23 cellular contexts compared by ENCODE assay signal in the genomic region with DNA sequence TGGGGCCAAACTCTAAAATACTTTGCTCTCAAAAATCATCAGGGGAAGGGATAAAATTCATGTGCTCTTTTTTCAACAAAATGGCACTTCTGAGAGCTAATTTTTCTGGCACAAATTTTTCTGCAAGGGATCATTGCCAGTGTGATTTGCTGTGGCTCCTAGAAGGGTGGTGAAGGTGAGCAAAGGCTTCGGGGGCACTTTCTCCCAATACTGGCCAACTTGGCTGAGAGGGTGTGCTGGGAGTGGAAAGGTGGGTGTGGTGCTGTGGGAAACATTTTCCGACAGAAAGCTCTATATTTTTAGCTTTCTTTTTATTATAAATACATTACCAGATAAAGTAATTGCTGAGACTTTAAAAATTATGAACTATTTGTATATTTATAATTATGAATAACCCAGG. TPM values are rescaled to one million over a fixed set of nuclear protein-coding genes. Genes with fewer than 3 reads are reported as not detected.
DNase-seq lines count a peak whose midpoint lies in the region; ATAC-seq, FAIRE-seq and TF ChIP-seq lines count a peak whose summit lies in the region.
"Had no signal": no experiment of that assay in that cellular context is flagged by ENCODE, and none has a peak within 500 bp of the region (broad histone marks: within the 10 kb centered on the region; RNA-seq: fewer than 3 reads in every experiment).

No MANE protein-coding gene starts in this region.

- BruUV-seq in K562 (replicated peaks; lab: Mats Ljungman, UMichigan): no TSS peak

- H3K27ac ChIP-seq in K562 (ENCODE audit: extremely low read depth, low read depth, low read length) (no peak overlapping the region), psoas muscle (peak overlapping the region; percentile 95), transverse colon (peak overlapping the region in 3 of 4 donors; percentile 42 to 77 (median 56))
- H3K27ac ChIP-seq: GM23248 had no signal

- 29% methylated on average over 2 of the region's 2 CpGs for WGBS in K562 (ENCODE audit: insufficient coverage, low coverage, missing lambda C conversion rate)
- WGBS in psoas muscle, 3 donors: 25 to 48% (median 29%) methylated on average over 2 of the region's 2 CpGs
- WGBS in transverse colon (ENCODE audit: low coverage in 1 of 2), 2 donors: 71 to 81% methylated on average over 1 to 2 of the region's 2 CpGs

- H3K4me3 ChIP-seq in K562 (no peak overlapping the region), psoas muscle (peak overlapping the region; percentile 72), transverse colon (peak overlapping the region in 1 of 4 donors; percentile 8), MG63 (no peak overlapping the region)
- H3K4me3 ChIP-seq: GM12878, GM23248 had no signal

- no peak for FAIRE-seq in K562 (lab: Jason Lieb, UNC)
- FAIRE-seq: GM12878, GM19239, RCC 7860 had no signal

- no peak overlapping the region for H3K4me2 ChIP-seq in K562 (ENCODE audit: insufficient read depth, low read length)

- DNase-seq in K562 (ENCODE audit: extremely low read depth in 1 of 4, low spot score in 3 of 4) (no peak), left ventricle myocardium superior (no peak), psoas muscle (no peak), transverse colon (no peak), cerebellum (ENCODE audit: low spot score) (no peak), MG63 (no peak)
- DNase-seq: C1 segment of cervical spinal cord; CD8-positive, alpha-beta memory T cell; DMS53; EL; GM23248; KBM-7; NCI-H187; NCI-H2227 treated with DMSO at 0.1 percent for 48 hours; NCI-H510A treated with DMSO at 0.1 percent for 48 hours; NCI-H774; SHP77 had no signal

- TF ChIP-seq CTCF in K562 (IDR thresholded peaks at IDR 0.05 in 2 of 3, conservative IDR thresholded peaks at IDR 0.05 in 1 of 3; ENCODE audit: insufficient read depth in 2 of 3, low read depth in 1 of 3, low read length in 3 of 3): no peak
- TF ChIP-seq CTCF in psoas muscle (IDR thresholded peaks at IDR 0.05): no peak
- TF ChIP-seq CTCF in transverse colon (IDR thresholded peaks at IDR 0.05): no peak

- no peaks in the 10 kb centered on the region for H3K79me2 ChIP-seq in K562 (ENCODE audit: control insufficient read depth, insufficient read depth, low read length)

- TF ChIP-seq EP300 in K562 (IDR thresholded peaks at IDR 0.05; ENCODE audit: low read length) (no peak), transverse colon (IDR thresholded peaks at IDR 0.05; ENCODE audit: low read depth) (no peak)

- H3K36me3 ChIP-seq in K562 (ENCODE audit: control insufficient read depth, insufficient read depth, low read length) (no peaks in the 10 kb centered on the region), psoas muscle (ENCODE audit: insufficient read depth in 1 of 2, low read depth in 1 of 2) (no peaks in the 10 kb centered on the region), transverse colon (no peaks in the 10 kb centered on the region), MG63 (no peaks in the 10 kb centered on the region)

- intact Hi-C loops in K562 (cut with micrococcal nuclease): no loop called here
- intact Hi-C loops in left ventricle myocardium superior (cut with micrococcal nuclease): no loop called here
- intact Hi-C loops in psoas muscle (cut with DNase I): no loop called here
- intact Hi-C loops in transverse colon (cut with DNase I; ENCODE audit: low total_unique reads): no loop called here

- POLR2A ChIA-PET in K562 (lab: Yijun Ruan, JAX): interaction anchor here (0.7 to 1.4 kb wide), 3 partner anchors 8 to 14 kb away, joined by 4 read pairs; no protein-coding TSS in a partner anchor

- TF ChIP-seq POLR2A in K562 (conservative IDR thresholded peaks at IDR 0.05) (no peak), transverse colon (IDR thresholded peaks at IDR 0.05) (no peak)

- in situ Hi-C loops in K562 (cut with MboI) (no loop called here), transverse colon (cut with MboI; ENCODE audit: low pct_ligation_motif_present in 1 of 4, low pct_unique_long_range_greater_than_20kb in 1 of 4, low sequenced_read_pairs in 3 of 4) (loop anchor here in 2 of 4 donors (10.0 kb wide), 2 partner anchors 77 to 87 kb away; no protein-coding TSS in a partner anchor)

- no peak for TF ChIP-seq RAD21 in K562 (CRISPR knock-in tag; conservative IDR thresholded peaks at IDR 0.05 in 1 of 2, IDR thresholded peaks at IDR 0.05 in 1 of 2)

- H3K9ac ChIP-seq in K562 (ENCODE audit: insufficient read depth in 1 of 2, low read depth in 2 of 2, low read length in 2 of 2): peak overlapping the region in 1 of 2 experiments; percentile 54; a peak in 1 of 4 replicates
- H3K9ac ChIP-seq: GM23248 had no signal

- CTCF ChIA-PET in K562 (lab: Yijun Ruan, JAX; ENCODE audit: low intra/inter-chr PET ratio): no interaction called here

- H2AFZ ChIP-seq in K562 (ENCODE audit: low read depth, low read length): peak overlapping the region; percentile 51; the same call in 1 of the 2 replicates
- H2AFZ ChIP-seq: GM23248 had no signal

- no peaks in the 10 kb centered on the region for H3K9me1 ChIP-seq in K562 (ENCODE audit: control insufficient read depth, insufficient read depth, low read length)

- H3K9me3 ChIP-seq in K562 (replicated peaks; ENCODE audit: control insufficient read depth, insufficient read depth, low read depth, low read length) (no peaks in the 10 kb centered on the region), psoas muscle (no peaks in the 10 kb centered on the region), transverse colon (no peaks in the 10 kb centered on the region), MG63 (no peaks in the 10 kb centered on the region)

- H4K20me1 ChIP-seq in K562 (replicated peaks; ENCODE audit: control insufficient read depth, insufficient read depth, low read length): no peaks in the 10 kb centered on the region

- ATAC-seq in K562: no peak
- ATAC-seq in left ventricle myocardium superior: peak; percentile 45
- peak in 2 of 4 donors; percentile 34 to 46 for ATAC-seq in psoas muscle
- no peak for ATAC-seq in HG03175 (IDR thresholded peaks at IDR 0.05; ENCODE audit: unreplicated experiment)
- ATAC-seq: GM12878 had no signal

- H3K4me1 ChIP-seq in K562 (replicated peaks in 1 of 2; ENCODE audit: control insufficient read depth in 2 of 2, insufficient read depth in 2 of 2, low read length in 2 of 2) (peaks cover 0 to 1% of the 10 kb centered on the region in 2 experiments; a peak in 3 of 5 replicates), psoas muscle (peaks cover 15% of the 10 kb centered on the region), transverse colon (peaks cover 0 to 3% (median 0%) of the 10 kb centered on the region in 4 donors)

- no peaks in the 10 kb centered on the region for H3K27me3 ChIP-seq in K562 (ENCODE audit: control insufficient read depth in 2 of 2, insufficient read depth in 2 of 2, low read length in 2 of 2)
- H3K27me3 ChIP-seq in psoas muscle (ENCODE audit: insufficient read depth in 3 of 3, low read length in 2 of 3): no peaks in the 10 kb centered on the region
- no peaks in the 10 kb centered on the region for H3K27me3 ChIP-seq in transverse colon
- H3K27me3 ChIP-seq in MG63: no peaks in the 10 kb centered on the region

RNA-seq across cellular contexts. Expression of a gene that starts 0.4 kb away (rescaled TPM):
- not detected in 2 replicates for total RNA-seq in K562 (2011; cell fraction: chromatin; rRNA removed; ENCODE audit: low replicate concordance)
- total RNA-seq in K562 (2011; cell fraction: nucleolus; rRNA removed): not detected in 2 replicates
- total RNA-seq in K562 (2011; cell fraction: nucleoplasm; rRNA removed): not detected in 2 replicates
- total RNA-seq in K562 (2014; rRNA removed) (not detected in 2 replicates), K562 (2014; rRNA removed; fragmentation: Illumina TruSeq; extraction: Trizol) (not detected in 2 replicates), K562 (2015; rRNA removed; fragmentation: Illumina TruSeq; extraction: Trizol) (not detected in 2 replicates), K562 (2021) (not detected in 2 replicates), left ventricle myocardium superior (492 TPM), psoas muscle (100 to 1,000 TPM; 143 to 325 (median 232) TPM), transverse colon (10 to 100 TPM in 1 of 4 donors, 1 to 10 TPM in 3; 1.6 to 48.6 (median 3.2) TPM), cerebellum (0.09 TPM)
- polyA plus RNA-seq in K562 (2011; rRNA removed) (not detected in 2 replicates), K562 (2014; fragmentation: Illumina TruSeq; extraction: Trizol) (not detected in 2 replicates), K562 (2014; fragmentation: Nextera tagmentation; extraction: Ambion mirVana) (not detected), K562 (2014; rRNA removed) (not detected in 2 replicates), psoas muscle (100 to 1,000 TPM in 1 of 3 donors, 10 to 100 TPM in 1, 1 to 10 TPM in 1; 8.0 to 112 (median 57.2) TPM)
- polyA plus RNA-seq in K562 (2011; cell fraction: cytosol; rRNA removed): not detected in 2 replicates
- not detected in 2 replicates for polyA plus RNA-seq in K562 (2011; cell fraction: nucleus; rRNA removed)
- polyA plus RNA-seq in K562 (2012): not detected in 2 replicates
- polyA minus RNA-seq in K562 (2011; rRNA and poly(A)+ RNA removed): not detected in 2 replicates
- polyA minus RNA-seq in K562 (2011; cell fraction: cytosol; rRNA and poly(A)+ RNA removed): not detected in 2 replicates
- not detected in 2 replicates for polyA minus RNA-seq in K562 (2011; cell fraction: nucleus; rRNA and poly(A)+ RNA removed)
- total RNA-seq in MG63 (2014; rRNA removed; shearing (Covaris generic); ENCODE audit: low replicate concordance): not detected in 2 replicates
- total RNA-seq: A673; CD8-positive, alpha-beta memory T cell; GM12878; GM23248; OCI-LY7 had no signal
- polyA plus RNA-seq: CD8-positive, alpha-beta memory T cell; GM23248 had no signal

RNA-seq across cellular contexts. Expression of a gene that starts 12.5 kb away (rescaled TPM):
- 0.21 and 1.1 TPM in 2 replicates for total RNA-seq in K562 (2011; cell fraction: chromatin; rRNA removed; ENCODE audit: low replicate concordance)
- total RNA-seq in K562 (2011; cell fraction: nucleolus; rRNA removed): 0.67 TPM in 1 of 2 replicates, not detected in the other
- total RNA-seq in K562 (2011; cell fraction: nucleoplasm; rRNA removed): 0.29 and 0.46 TPM in 2 replicates
- total RNA-seq in K562 (2014; rRNA removed): 2.0 and 2.2 TPM in 2 replicates
- total RNA-seq in K562 (2014; rRNA removed; fragmentation: Illumina TruSeq; extraction: Trizol): 4.3 and 4.7 TPM in 2 replicates
- total RNA-seq in K562 (2015; rRNA removed; fragmentation: Illumina TruSeq; extraction: Trizol): 4.0 and 5.3 TPM in 2 replicates
- total RNA-seq in K562 (2021): 1.9 and 2.0 TPM in 2 replicates
- 4.6 and 6.0 TPM in 2 replicates for polyA plus RNA-seq in K562 (2011; rRNA removed)
- 0.98 and 1.6 TPM in 2 replicates for polyA plus RNA-seq in K562 (2011; cell fraction: cytosol; rRNA removed)
- 1.3 and 1.7 TPM in 2 replicates for polyA plus RNA-seq in K562 (2011; cell fraction: nucleus; rRNA removed)
- polyA plus RNA-seq in K562 (2012): 3.5 and 5.6 TPM in 2 replicates
- polyA plus RNA-seq in K562 (2014; fragmentation: Illumina TruSeq; extraction: Trizol): 3.1 and 4.7 TPM in 2 replicates
- 1 to 10 TPM; 2.1 TPM for polyA plus RNA-seq in K562 (2014; fragmentation: Nextera tagmentation; extraction: Ambion mirVana)
- polyA plus RNA-seq in K562 (2014; rRNA removed): 2.2 and 3.3 TPM in 2 replicates
- 2.2 and 2.7 TPM in 2 replicates for polyA minus RNA-seq in K562 (2011; rRNA and poly(A)+ RNA removed)
- polyA minus RNA-seq in K562 (2011; cell fraction: cytosol; rRNA and poly(A)+ RNA removed): 0.95 and 1.3 TPM in 2 replicates
- polyA minus RNA-seq in K562 (2011; cell fraction: nucleus; rRNA and poly(A)+ RNA removed): 0.54 and 0.89 TPM in 2 replicates
- total RNA-seq in left ventricle myocardium superior: 24.1 TPM
- total RNA-seq in psoas muscle: 10 to 100 TPM; 10.8 to 24.1 (median 18.7) TPM
- polyA plus RNA-seq in psoas muscle: 10 to 100 TPM; 19.1 to 44.4 (median 20.1) TPM
- total RNA-seq in transverse colon: 10 to 100 TPM; 12.3 to 40.6 (median 27.6) TPM
- 11.5 TPM for total RNA-seq in cerebellum
- 23.5 and 24.8 TPM in 2 replicates for total RNA-seq in MG63 (2014; rRNA removed; shearing (Covaris generic); ENCODE audit: low replicate concordance)

RNA-seq across cellular contexts. Expression of a gene that starts 51.7 kb away (rescaled TPM):
- 96.1 TPM in 1 of 2 replicates, not detected in the other for total RNA-seq in K562 (2011; cell fraction: chromatin; rRNA removed; ENCODE audit: low replicate concordance)
- 340 and 743 TPM in 2 replicates for total RNA-seq in K562 (2011; cell fraction: nucleolus; rRNA removed)
- total RNA-seq in K562 (2011; cell fraction: nucleoplasm; rRNA removed): 584 and 1,519 TPM in 2 replicates
- total RNA-seq in K562 (2014; rRNA removed) (131 TPM in 1 of 2 replicates, not detected in the other), K562 (2014; rRNA removed; fragmentation: Illumina TruSeq; extraction: Trizol) (236 and 253 TPM in 2 replicates), K562 (2015; rRNA removed; fragmentation: Illumina TruSeq; extraction: Trizol) (169 and 170 TPM in 2 replicates), K562 (2021) (33.0 and 34.0 TPM in 2 replicates), left ventricle myocardium superior (not detected), psoas muscle (1 to 10 TPM in 1 of 4 donors, not detected in 3; 5.0 TPM), transverse colon (not detected), cerebellum (not detected)
- polyA plus RNA-seq in K562 (2011; rRNA removed) (20.4 and 169 TPM in 2 replicates), K562 (2014; fragmentation: Illumina TruSeq; extraction: Trizol) (not detected in 2 replicates), K562 (2014; fragmentation: Nextera tagmentation; extraction: Ambion mirVana) (1 to 10 TPM in 1 of 2 experiments, not detected in 1; 5.8 TPM), K562 (2014; rRNA removed) (not detected in 2 replicates), psoas muscle (not detected)
- polyA plus RNA-seq in K562 (2011; cell fraction: cytosol; rRNA removed): not detected in 2 replicates
- polyA plus RNA-seq in K562 (2011; cell fraction: nucleus; rRNA removed): 27.2 and 46.0 TPM in 2 replicates
- polyA plus RNA-seq in K562 (2012): not detected in 2 replicates
- polyA minus RNA-seq in K562 (2011; rRNA and poly(A)+ RNA removed): 74.3 and 391 TPM in 2 replicates
- 45.0 and 202 TPM in 2 replicates for polyA minus RNA-seq in K562 (2011; cell fraction: cytosol; rRNA and poly(A)+ RNA removed)
- 490 and 616 TPM in 2 replicates for polyA minus RNA-seq in K562 (2011; cell fraction: nucleus; rRNA and poly(A)+ RNA removed)
- total RNA-seq in MG63 (2014; rRNA removed; shearing (Covaris generic); ENCODE audit: low replicate concordance): not detected in 2 replicates
- total RNA-seq: GM23248 had no signal
- polyA plus RNA-seq: CD8-positive, alpha-beta memory T cell; GM23248 had no signal

RNA-seq across cellular contexts. Expression of a gene that starts 59.8 kb away (rescaled TPM):
- total RNA-seq in K562 (2011; cell fraction: chromatin; rRNA removed; ENCODE audit: low replicate concordance): not detected in 2 replicates
- not detected in 2 replicates for total RNA-seq in K562 (2011; cell fraction: nucleolus; rRNA removed)
- not detected in 2 replicates for total RNA-seq in K562 (2011; cell fraction: nucleoplasm; rRNA removed)
- total RNA-seq in K562 (2014; rRNA removed) (not detected in 2 replicates), K562 (2014; rRNA removed; fragmentation: Illumina TruSeq; extraction: Trizol) (not detected in 2 replicates), K562 (2015; rRNA removed; fragmentation: Illumina TruSeq; extraction: Trizol) (not detected in 2 replicates), K562 (2021) (0.64 and 0.98 TPM in 2 replicates), left ventricle myocardium superior (not detected), psoas muscle (under 1 TPM in 3 of 4 donors, not detected in 1; 0.52 to 0.89 (median 0.65) TPM), transverse colon (1,000 to 10,000 TPM; 1,053 to 3,583 (median 2,025) TPM), cerebellum (1.1 TPM)
- polyA plus RNA-seq in K562 (2011; rRNA removed) (not detected in 2 replicates), K562 (2014; fragmentation: Illumina TruSeq; extraction: Trizol) (not detected in 2 replicates), K562 (2014; fragmentation: Nextera tagmentation; extraction: Ambion mirVana) (not detected), K562 (2014; rRNA removed) (not detected in 2 replicates), psoas muscle (1 to 10 TPM in 2 of 3 donors, not detected in 1; 1.6 to 4.5 TPM)
- polyA plus RNA-seq in K562 (2011; cell fraction: cytosol; rRNA removed): not detected in 2 replicates
- not detected in 2 replicates for polyA plus RNA-seq in K562 (2011; cell fraction: nucleus; rRNA removed)
- not detected in 2 replicates for polyA plus RNA-seq in K562 (2012)
- polyA minus RNA-seq in K562 (2011; rRNA and poly(A)+ RNA removed): not detected in 2 replicates
- polyA minus RNA-seq in K562 (2011; cell fraction: cytosol; rRNA and poly(A)+ RNA removed): not detected in 2 replicates
- not detected in 2 replicates for polyA minus RNA-seq in K562 (2011; cell fraction: nucleus; rRNA and poly(A)+ RNA removed)
- not detected in 2 replicates for total RNA-seq in MG63 (2014; rRNA removed; shearing (Covaris generic); ENCODE audit: low replicate concordance)
- total RNA-seq: A673; CD8-positive, alpha-beta memory T cell; GM12878; GM23248; OCI-LY7 had no signal
- polyA plus RNA-seq: CD8-positive, alpha-beta memory T cell; GM12878; GM23248 had no signal

Comparison
In these comparisons a context has a peak if more than half of its experiments do, and no peak if none do; other contexts are left out.
1. RNA of a gene that starts 51.7 kb away (total RNA-seq): 33.0 to 1,519 TPM in K562; 5.0 TPM in psoas muscle, not detected in left ventricle myocardium superior (single experiment), not detected in transverse colon, not detected in cerebellum (single experiment) and not detected in MG63; every median in the first group is over 4 times any median in the second.